In genomic region chr14:89485264-89485663, GRCh38 we compare ENCODE assay signal across 14 cellular contexts.
DNase-seq lines count a peak whose midpoint lies in the region; ATAC-seq, FAIRE-seq and TF ChIP-seq lines count a peak whose summit lies in the region.
"Had no signal": no experiment of that assay in that cellular context is flagged by ENCODE, and none has a peak within 500 bp of the region (broad histone marks: within the 10 kb centered on the region; RNA-seq: fewer than 3 reads in every experiment).

No MANE protein-coding gene starts in this region.

- peak; percentile 51 for DNase-seq in activated CD8-positive, alpha-beta memory T cell treated with anti-CD3 and anti-CD28 coated beads, Interleukin-2, amount 10 ng/mL, durations not matched to agents 7 days and 5 days
- DNase-seq in activated CD8-positive, alpha-beta memory T cell treated with anti-CD3 and anti-CD28 coated beads, Interleukin-2, amount 50 U/mL, for 4 hours = no peak
- DNase-seq in MV-4-11 (lab: John Stamatoyannopoulos, UW) (peak; percentile 50), pancreas (no peak), erythroblast (lab: John Stamatoyannopoulos, UW) (no peak), NCI-H82 treated with DMSO at 0.1 percent for 48 hours (lab: John Stamatoyannopoulos, UW; ENCODE audit: unreplicated experiment) (no peak), psoas muscle (no peak)
- DNase-seq: NCI-H2081; NCI-H526 treated with DMSO at 0.1 percent for 48 hours; sigmoid colon; stimulated activated CD4-positive, alpha-beta T cell treated with anti-CD3 and anti-CD28 coated beads, Interleukin-4, amount 100 ng/mL, for 24 hours; T-cell had no signal

- H3K27ac ChIP-seq in pancreas = no peak overlapping the region
- H3K27ac ChIP-seq in psoas muscle = no peak overlapping the region
- H3K27ac ChIP-seq: RWPE1 had no signal

- no peak for FAIRE-seq in pancreas (lab: Jason Lieb, UNC)

- H3K36me3 ChIP-seq in pancreas = no peaks in the 10 kb centered on the region
- no peaks in the 10 kb centered on the region for H3K36me3 ChIP-seq in psoas muscle (ENCODE audit: insufficient read depth in 1 of 2, low read depth in 1 of 2)
- H3K36me3 ChIP-seq: sigmoid colon had no signal

- intact Hi-C loops in dendritic cell treated with granulocyte-macrophage colony-stimulating factor and Interleukin-4, amounts not matched to agents 40 ng/mL and 50 ng/mL, for 4 days (cut with micrococcal nuclease) = loop anchor here (5.0 kb wide), 2 partner anchors 68 to 132 kb away; partner anchors contain the start of gene FOXN3
- intact Hi-C loops in pancreas (cut with DNase I) (no loop called here), psoas muscle (cut with DNase I) (no loop called here)

- ATAC-seq in activated CD8-positive, alpha-beta memory T cell treated with anti-CD3 and anti-CD28 coated beads, Interleukin-2, amount 10 ng/mL, durations not matched to agents 7 days and 5 days = peak; percentile 70
- ATAC-seq in pancreas = peak in 3 of 4 donors; percentile 8 to 59 (median 27)
- ATAC-seq in psoas muscle = no peak
- ATAC-seq: T-cell had no signal

- peaks cover 17% of the 10 kb centered on the region for H3K4me1 Mint-ChIP-seq in activated CD8-positive, alpha-beta memory T cell treated with anti-CD3 and anti-CD28 coated beads, Interleukin-2, amount 10 ng/mL, durations not matched to agents 7 days and 5 days
- H3K4me1 Mint-ChIP-seq in dendritic cell treated with granulocyte-macrophage colony-stimulating factor and Interleukin-4, amounts not matched to agents 40 ng/mL and 50 ng/mL, for 4 days (ENCODE audit: low read depth) = peaks cover 73% of the 10 kb centered on the region

- H3K4me1 ChIP-seq in pancreas = peaks cover 0 to 5% (median 0%) of the 10 kb centered on the region in 3 donors
- H3K4me1 ChIP-seq in psoas muscle = no peaks in the 10 kb centered on the region

- H3K27me3 ChIP-seq in pancreas = no peaks in the 10 kb centered on the region
- H3K27me3 ChIP-seq in psoas muscle (ENCODE audit: insufficient read depth in 3 of 3, low read length in 2 of 3) = peaks cover 0 to 2% (median 0%) of the 10 kb centered on the region in 3 donors
- H3K27me3 ChIP-seq: sigmoid colon had no signal

- no peaks in the 10 kb centered on the region for H3K27me3 Mint-ChIP-seq in activated CD8-positive, alpha-beta memory T cell treated with anti-CD3 and anti-CD28 coated beads, Interleukin-2, amount 10 ng/mL, durations not matched to agents 7 days and 5 days
- H3K27me3 Mint-ChIP-seq in dendritic cell treated with granulocyte-macrophage colony-stimulating factor and Interleukin-4, amounts not matched to agents 40 ng/mL and 50 ng/mL, for 4 days = no peaks in the 10 kb centered on the region
- H3K27me3 Mint-ChIP-seq: T-cell had no signal

- TF ChIP-seq POLR2A in erythroblast (IDR thresholded peaks at IDR 0.05; ENCODE audit: low read length) = no peak

- peak overlapping the region; percentile 82 for H3K27ac Mint-ChIP-seq in activated CD8-positive, alpha-beta memory T cell treated with anti-CD3 and anti-CD28 coated beads, Interleukin-2, amount 10 ng/mL, durations not matched to agents 7 days and 5 days
- peak overlapping the region; percentile 96 for H3K27ac Mint-ChIP-seq in dendritic cell treated with granulocyte-macrophage colony-stimulating factor and Interleukin-4, amounts not matched to agents 40 ng/mL and 50 ng/mL, for 4 days

- H3K4me3 ChIP-seq in pancreas (no peak overlapping the region), psoas muscle (no peak overlapping the region)
- H3K4me3 ChIP-seq: sigmoid colon had no signal

- WGBS in pancreas, 2 donors = 87 to 90% methylated on average over 2 of the region's 2 CpGs
- 78 to 92% (median 83%) methylated on average over 2 of the region's 2 CpGs for WGBS in psoas muscle, 3 donors

- TF ChIP-seq CTCF in pancreas (IDR thresholded peaks at IDR 0.05) (no peak), psoas muscle (IDR thresholded peaks at IDR 0.05) (no peak)

- no peaks in the 10 kb centered on the region for H3K9me3 Mint-ChIP-seq in activated CD8-positive, alpha-beta memory T cell treated with anti-CD3 and anti-CD28 coated beads, Interleukin-2, amount 10 ng/mL, durations not matched to agents 7 days and 5 days (ENCODE audit: low read depth)
- no peaks in the 10 kb centered on the region for H3K9me3 Mint-ChIP-seq in dendritic cell treated with granulocyte-macrophage colony-stimulating factor and Interleukin-4, amounts not matched to agents 40 ng/mL and 50 ng/mL, for 4 days
- H3K9me3 Mint-ChIP-seq: T-cell had no signal

- H3K9me3 ChIP-seq in pancreas (no peaks in the 10 kb centered on the region), psoas muscle (no peaks in the 10 kb centered on the region)
- H3K9me3 ChIP-seq: sigmoid colon had no signal

- CTCF ChIA-PET in activated CD8-positive, alpha-beta memory T cell treated with anti-CD3 and anti-CD28 coated beads, Interleukin-2, amount 10 ng/mL, durations not matched to agents 7 days and 5 days (lab: Charles Lee) = interaction anchor here (1.0 to 2.3 kb wide), 2 partner anchors 8 to 18 kb away, joined by 4 to 6 read pairs; no protein-coding TSS in a partner anchor

- H3K36me3 Mint-ChIP-seq in activated CD8-positive, alpha-beta memory T cell treated with anti-CD3 and anti-CD28 coated beads, Interleukin-2, amount 10 ng/mL, durations not matched to agents 7 days and 5 days = peaks cover 10% of the 10 kb centered on the region
- H3K36me3 Mint-ChIP-seq in dendritic cell treated with granulocyte-macrophage colony-stimulating factor and Interleukin-4, amounts not matched to agents 40 ng/mL and 50 ng/mL, for 4 days (ENCODE audit: low read depth) = peaks cover 34% of the 10 kb centered on the region

- no peak overlapping the region for H3K4me3 Mint-ChIP-seq in activated CD8-positive, alpha-beta memory T cell treated with anti-CD3 and anti-CD28 coated beads, Interleukin-2, amount 10 ng/mL, durations not matched to agents 7 days and 5 days
- peak overlapping the region; percentile 72 for H3K4me3 Mint-ChIP-seq in dendritic cell treated with granulocyte-macrophage colony-stimulating factor and Interleukin-4, amounts not matched to agents 40 ng/mL and 50 ng/mL, for 4 days
- H3K4me3 Mint-ChIP-seq: T-cell had no signal

Comparison
In these comparisons a context has a peak if more than half of its experiments do, and no peak if none do; other contexts are left out.
1. DNase-seq: peak in activated CD8-positive, alpha-beta memory T cell treated with anti-CD3 and anti-CD28 coated beads, Interleukin-2, amount 10 ng/mL, durations not matched to agents 7 days and 5 days (single experiment) and MV-4-11 (single experiment); none in activated CD8-positive, alpha-beta memory T cell treated with anti-CD3 and anti-CD28 coated beads, Interleukin-2, amount 50 U/mL, for 4 hours (single experiment), pancreas (0 of 6), erythroblast (0 of 2), NCI-H82 treated with DMSO at 0.1 percent for 48 hours (single experiment) and psoas muscle (0 of 2).
2. ATAC-seq: peak in activated CD8-positive, alpha-beta memory T cell treated with anti-CD3 and anti-CD28 coated beads, Interleukin-2, amount 10 ng/mL, durations not matched to agents 7 days and 5 days (single experiment) and pancreas (3 of 4); none in psoas muscle (0 of 4).